In genomic region chr16:50804290-50804907, GRCh38 we compare ENCODE assay signal across 1 cellular context.
TF ChIP-seq lines count a peak whose summit lies in the region.

No MANE protein-coding gene starts in this region.

TF ChIP-seq in HepG2, 621 proteins besides CTCF, POLR2A, EP300 and RAD21 (continued from another document and continues in another):
- TF ChIP-seq, protein P1, sequence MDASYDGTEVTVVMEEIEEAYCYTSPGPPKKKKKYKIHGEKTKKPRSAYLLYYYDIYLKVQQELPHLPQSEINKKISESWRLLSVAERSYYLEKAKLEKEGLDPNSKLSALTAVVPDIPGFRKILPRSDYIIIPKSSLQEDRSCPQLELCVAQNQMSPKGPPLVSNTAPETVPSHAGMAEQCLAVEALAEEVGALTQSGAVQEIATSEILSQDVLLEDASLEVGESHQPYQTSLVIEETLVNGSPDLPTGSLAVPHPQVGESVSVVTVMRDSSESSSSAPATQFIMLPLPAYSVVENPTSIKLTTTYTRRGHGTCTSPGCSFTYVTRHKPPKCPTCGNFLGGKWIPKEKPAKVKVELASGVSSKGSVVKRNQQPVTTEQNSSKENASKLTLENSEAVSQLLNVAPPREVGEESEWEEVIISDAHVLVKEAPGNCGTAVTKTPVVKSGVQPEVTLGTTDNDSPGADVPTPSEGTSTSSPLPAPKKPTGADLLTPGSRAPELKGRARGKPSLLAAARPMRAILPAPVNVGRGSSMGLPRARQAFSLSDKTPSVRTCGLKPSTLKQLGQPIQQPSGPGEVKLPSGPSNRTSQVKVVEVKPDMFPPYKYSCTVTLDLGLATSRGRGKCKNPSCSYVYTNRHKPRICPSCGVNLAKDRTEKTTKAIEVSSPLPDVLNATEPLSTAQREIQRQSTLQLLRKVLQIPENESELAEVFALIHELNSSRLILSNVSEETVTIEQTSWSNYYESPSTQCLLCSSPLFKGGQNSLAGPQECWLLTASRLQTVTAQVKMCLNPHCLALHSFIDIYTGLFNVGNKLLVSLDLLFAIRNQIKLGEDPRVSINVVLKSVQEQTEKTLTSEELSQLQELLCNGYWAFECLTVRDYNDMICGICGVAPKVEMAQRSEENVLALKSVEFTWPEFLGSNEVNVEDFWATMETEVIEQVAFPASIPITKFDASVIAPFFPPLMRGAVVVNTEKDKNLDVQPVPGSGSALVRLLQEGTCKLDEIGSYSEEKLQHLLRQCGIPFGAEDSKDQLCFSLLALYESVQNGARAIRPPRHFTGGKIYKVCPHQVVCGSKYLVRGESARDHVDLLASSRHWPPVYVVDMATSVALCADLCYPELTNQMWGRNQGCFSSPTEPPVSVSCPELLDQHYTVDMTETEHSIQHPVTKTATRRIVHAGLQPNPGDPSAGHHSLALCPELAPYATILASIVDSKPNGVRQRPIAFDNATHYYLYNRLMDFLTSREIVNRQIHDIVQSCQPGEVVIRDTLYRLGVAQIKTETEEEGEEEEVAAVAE (CRISPR knock-in tag; IDR thresholded peaks at IDR 0.05; ENCODE audit: borderline replicate concordance), result no peak
- TF ChIP-seq DR1 (CRISPR knock-in tag; IDR thresholded peaks at IDR 0.05) (peak; percentile 37; the same call in 1 of the 2 replicates), TFAP4 (IDR thresholded peaks at IDR 0.05; ENCODE audit: borderline replicate concordance, low read depth) (no peak), PHF20 (CRISPR knock-in tag; IDR thresholded peaks at IDR 0.05) (0 out of 2 replicates have a peak, but pooled peaks have one; percentile 12), ZBTB26 (CRISPR knock-in tag; IDR thresholded peaks at IDR 0.05; ENCODE audit: borderline replicate concordance) (no peak), ZNF644 (CRISPR knock-in tag; IDR thresholded peaks at IDR 0.05; ENCODE audit: low read depth) (peak; percentile 79), TBL1XR1 (IDR thresholded peaks at IDR 0.05; ENCODE audit: borderline replicate concordance, low read length, partially characterized antibody) (no peak), ZZZ3 (CRISPR knock-in tag; IDR thresholded peaks at IDR 0.05; ENCODE audit: borderline replicate concordance) (no peak), PLRG1 (conservative IDR thresholded peaks at IDR 0.05) (no peak), STAG1 (CRISPR knock-in tag; IDR thresholded peaks at IDR 0.05) (no peak), NR0B2 (CRISPR knock-in tag; IDR thresholded peaks at IDR 0.05) (no peak), ZNF143 (CRISPR knock-in tag; IDR thresholded peaks at IDR 0.05) (no peak), ZNF446 (CRISPR knock-in tag; IDR thresholded peaks at IDR 0.05) (no peak), ADNP (CRISPR knock-in tag; IDR thresholded peaks at IDR 0.05) (no peak), ZNF747 (CRISPR knock-in tag; IDR thresholded peaks at IDR 0.05; ENCODE audit: borderline replicate concordance) (no peak), ZNF577 (CRISPR knock-in tag; IDR thresholded peaks at IDR 0.05; ENCODE audit: borderline replicate concordance, low read depth) (no peak), MAZ (IDR thresholded peaks at IDR 0.05; ENCODE audit: borderline replicate concordance, low read depth, low read length) (no peak), MAZ (CRISPR knock-in tag; IDR thresholded peaks at IDR 0.05; ENCODE audit: low read depth) (no peak), SATB2 (CRISPR knock-in tag; IDR thresholded peaks at IDR 0.05) (no peak), HNRNPUL1 (IDR thresholded peaks at IDR 0.05; ENCODE audit: low read depth, low read length) (no peak), KDM1A (CRISPR knock-in tag; IDR thresholded peaks at IDR 0.05) (peak; percentile 15; the same call in 1 of the 2 replicates), RNF2 (conservative IDR thresholded peaks at IDR 0.05; ENCODE audit: low read depth) (no peak), ZNF772 (CRISPR knock-in tag; IDR thresholded peaks at IDR 0.05) (0 out of 2 replicates have a peak, but pooled peaks have one; percentile 39), ZNF331 (CRISPR knock-in tag; IDR thresholded peaks at IDR 0.05) (peak; percentile 66; the same call in 1 of the 2 replicates), ZNF10 (CRISPR knock-in tag; IDR thresholded peaks at IDR 0.05; ENCODE audit: borderline replicate concordance, low read depth) (no peak), NR2F1 (CRISPR knock-in tag; IDR thresholded peaks at IDR 0.05) (peak in 1 of 2 experiments; percentile 66; a peak in 2 of 4 replicates), MAF1 (CRISPR knock-in tag; IDR thresholded peaks at IDR 0.05; ENCODE audit: borderline replicate concordance) (no peak), ZNF775 (CRISPR knock-in tag; IDR thresholded peaks at IDR 0.05; ENCODE audit: borderline replicate concordance) (no peak), FOXP4 (CRISPR knock-in tag; IDR thresholded peaks at IDR 0.05) (peak; percentile 79), ZC3H13 (CRISPR knock-in tag; IDR thresholded peaks at IDR 0.05) (no peak), ZBTB25 (CRISPR knock-in tag; IDR thresholded peaks at IDR 0.05) (peak; percentile 85), KAT8 (CRISPR knock-in tag; IDR thresholded peaks at IDR 0.05) (0 out of 2 replicates have a peak, but pooled peaks have one; percentile 53), ZNF124 (CRISPR knock-in tag; IDR thresholded peaks at IDR 0.05) (peak; percentile 27; the same call in 1 of the 2 replicates), ZNF138 (CRISPR knock-in tag; IDR thresholded peaks at IDR 0.05; ENCODE audit: low read depth) (no peak), ZSCAN9 (CRISPR knock-in tag; IDR thresholded peaks at IDR 0.05; ENCODE audit: borderline replicate concordance) (no peak), ZNF691 (CRISPR knock-in tag; IDR thresholded peaks at IDR 0.05; ENCODE audit: borderline replicate concordance, low read depth) (no peak), POLR2AphosphoS5 (IDR thresholded peaks at IDR 0.05; ENCODE audit: low read depth, low read length) (peak; percentile 48; the same call in 1 of the 2 replicates), ZNF281 (CRISPR knock-in tag; IDR thresholded peaks at IDR 0.05; ENCODE audit: borderline replicate concordance) (peak; percentile 77)
- TF ChIP-seq, protein P2, sequence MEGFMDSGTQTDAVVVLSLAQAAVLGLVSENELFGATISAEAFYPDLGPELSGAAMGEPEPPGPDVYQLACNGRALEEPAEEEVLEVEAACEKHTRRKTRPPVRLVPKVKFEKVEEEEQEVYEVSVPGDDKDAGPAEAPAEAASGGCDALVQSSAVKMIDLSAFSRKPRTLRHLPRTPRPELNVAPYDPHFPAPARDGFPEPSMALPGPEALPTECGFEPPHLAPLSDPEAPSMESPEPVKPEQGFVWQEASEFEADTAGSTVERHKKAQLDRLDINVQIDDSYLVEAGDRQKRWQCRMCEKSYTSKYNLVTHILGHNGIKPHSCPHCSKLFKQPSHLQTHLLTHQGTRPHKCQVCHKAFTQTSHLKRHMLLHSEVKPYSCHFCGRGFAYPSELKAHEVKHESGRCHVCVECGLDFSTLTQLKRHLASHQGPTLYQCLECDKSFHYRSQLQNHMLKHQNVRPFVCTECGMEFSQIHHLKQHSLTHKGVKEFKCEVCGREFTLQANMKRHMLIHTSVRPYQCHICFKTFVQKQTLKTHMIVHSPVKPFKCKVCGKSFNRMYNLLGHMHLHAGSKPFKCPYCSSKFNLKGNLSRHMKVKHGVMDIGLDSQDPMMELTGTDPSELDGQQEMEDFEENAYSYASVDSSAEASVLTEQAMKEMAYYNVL (CRISPR knock-in tag; IDR thresholded peaks at IDR 0.05; ENCODE audit: borderline replicate concordance), result peak; percentile 40
- TF ChIP-seq, protein P3, sequence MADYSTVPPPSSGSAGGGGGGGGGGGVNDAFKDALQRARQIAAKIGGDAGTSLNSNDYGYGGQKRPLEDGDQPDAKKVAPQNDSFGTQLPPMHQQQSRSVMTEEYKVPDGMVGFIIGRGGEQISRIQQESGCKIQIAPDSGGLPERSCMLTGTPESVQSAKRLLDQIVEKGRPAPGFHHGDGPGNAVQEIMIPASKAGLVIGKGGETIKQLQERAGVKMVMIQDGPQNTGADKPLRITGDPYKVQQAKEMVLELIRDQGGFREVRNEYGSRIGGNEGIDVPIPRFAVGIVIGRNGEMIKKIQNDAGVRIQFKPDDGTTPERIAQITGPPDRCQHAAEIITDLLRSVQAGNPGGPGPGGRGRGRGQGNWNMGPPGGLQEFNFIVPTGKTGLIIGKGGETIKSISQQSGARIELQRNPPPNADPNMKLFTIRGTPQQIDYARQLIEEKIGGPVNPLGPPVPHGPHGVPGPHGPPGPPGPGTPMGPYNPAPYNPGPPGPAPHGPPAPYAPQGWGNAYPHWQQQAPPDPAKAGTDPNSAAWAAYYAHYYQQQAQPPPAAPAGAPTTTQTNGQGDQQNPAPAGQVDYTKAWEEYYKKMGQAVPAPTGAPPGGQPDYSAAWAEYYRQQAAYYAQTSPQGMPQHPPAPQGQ (CRISPR knock-in tag; IDR thresholded peaks at IDR 0.05; ENCODE audit: borderline replicate concordance), result no peak
- TF ChIP-seq, protein P4, sequence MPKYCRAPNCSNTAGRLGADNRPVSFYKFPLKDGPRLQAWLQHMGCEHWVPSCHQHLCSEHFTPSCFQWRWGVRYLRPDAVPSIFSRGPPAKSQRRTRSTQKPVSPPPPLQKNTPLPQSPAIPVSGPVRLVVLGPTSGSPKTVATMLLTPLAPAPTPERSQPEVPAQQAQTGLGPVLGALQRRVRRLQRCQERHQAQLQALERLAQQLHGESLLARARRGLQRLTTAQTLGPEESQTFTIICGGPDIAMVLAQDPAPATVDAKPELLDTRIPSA (CRISPR knock-in tag; IDR thresholded peaks at IDR 0.05; ENCODE audit: borderline replicate concordance), result no peak
